Comparison of ENCODE assay signal across 8 cellular contexts in genomic region chr4:6779667-6780565, GRCh38.
DNase-seq lines count a peak whose midpoint lies in the region; ATAC-seq lines count a peak whose summit lies in the region.
"Had no signal": no experiment of that assay in that cellular context is flagged by ENCODE, and none has a peak within 500 bp of the region (broad histone marks: within the 10 kb centered on the region; RNA-seq: fewer than 3 reads in every experiment).

No MANE protein-coding gene starts in this region.

- no peaks in the 10 kb centered on the region for H3K36me3 ChIP-seq in HUES48 (ENCODE audit: control insufficient read depth, insufficient read depth, low read length)
- H3K36me3 ChIP-seq: adrenal gland had no signal

- ATAC-seq in GM21619 (IDR thresholded peaks at IDR 0.05; ENCODE audit: unreplicated experiment): no peak

- no peaks in the 10 kb centered on the region for H3K9me3 ChIP-seq in HUES48 (ENCODE audit: control insufficient read depth, insufficient read depth, low read length)
- H3K9me3 ChIP-seq: adrenal gland had no signal

- peaks cover 4% of the 10 kb centered on the region; the same call in 1 of the 2 replicates for H3K27me3 ChIP-seq in HUES48 (ENCODE audit: control insufficient read depth, insufficient read depth, low read length)
- H3K27me3 ChIP-seq: adrenal gland had no signal

- peaks cover 26% of the 10 kb centered on the region for H3K4me1 ChIP-seq in HUES48 (ENCODE audit: control insufficient read depth, insufficient read depth, low read length)

- H3K4me3 ChIP-seq in HUES48 (ENCODE audit: low read depth, low read length): no peak overlapping the region
- H3K4me3 ChIP-seq: adrenal gland had no signal

- no peak overlapping the region for H3K9ac ChIP-seq in HUES48 (ENCODE audit: low read depth, low read length)

- DNase-seq in NCI-H2227 treated with DMSO at 0.1 percent for 48 hours (lab: John Stamatoyannopoulos, UW) (peak; percentile 11), putamen (ENCODE audit: low spot score) (peak; percentile 53), T1000 (lab: John Stamatoyannopoulos, UW) (no peak), SW 1271 (lab: John Stamatoyannopoulos, UW) (no peak)

- peak overlapping the region; percentile 46 for H3K27ac ChIP-seq in HUES48 (ENCODE audit: low read depth, low read length)
- peak overlapping the region; percentile 51 for H3K27ac ChIP-seq in cingulate gyrus (ENCODE audit: low read depth, low read length)
- H3K27ac ChIP-seq: adrenal gland had no signal

Comparison
In these comparisons a context has a peak if more than half of its experiments do, and no peak if none do; other contexts are left out.
1. DNase-seq: peak in NCI-H2227 treated with DMSO at 0.1 percent for 48 hours (single experiment) and putamen (single experiment); none in T1000 (single experiment) and SW 1271 (0 of 2).